Comparison of ENCODE assay signal across 14 cellular contexts in the genomic region with DNA sequence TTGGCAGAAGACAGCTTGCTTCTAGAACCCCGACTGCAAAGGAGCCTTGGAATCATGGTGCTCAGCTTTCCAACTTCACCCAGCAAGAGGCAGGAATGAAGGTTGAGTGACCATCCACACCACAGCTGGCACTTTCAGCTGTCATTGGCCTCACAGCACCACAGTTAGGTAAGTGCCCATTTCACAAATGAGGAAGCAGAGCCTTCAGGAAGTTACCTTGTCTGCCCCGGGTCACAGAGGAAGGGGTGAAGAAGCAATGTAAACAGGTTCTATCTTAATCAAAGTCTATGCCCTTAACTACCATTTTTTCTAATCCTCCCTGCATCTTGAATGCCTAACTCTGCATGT.
DNase-seq lines count a peak whose midpoint lies in the region; ATAC-seq and TF ChIP-seq lines count a peak whose summit lies in the region.
"Had no signal": no experiment of that assay in that cellular context is flagged by ENCODE, and none has a peak within 500 bp of the region (broad histone marks: within the 10 kb centered on the region; RNA-seq: fewer than 3 reads in every experiment).

No MANE protein-coding gene starts in this region.

- H3K4me2 ChIP-seq in PC-3 (ENCODE audit: low read length), result peak overlapping the region; percentile 18

- DNase-seq in heart right ventricle (no peak), cardiac septum (ENCODE audit: low spot score) (no peak), PC-3 (no peak), transverse colon (no peak), AG20443 (ENCODE audit: low spot score) (no peak), cerebellar nuclear complex (lab: John Stamatoyannopoulos, UW) (no peak)
- DNase-seq: activated CD4-positive, CD25-positive, alpha-beta regulatory T cell; esophagus squamous epithelium; natural killer cell; stimulated activated CD4-positive, alpha-beta T cell treated with anti-CD3 and anti-CD28 coated beads, Interleukin-1b, Interleukin-23, amount 100 ng/mL, for 48 hours; stimulated activated CD8-positive, alpha-beta memory T cell treated with anti-CD3 and anti-CD28 coated beads, Interleukin-4, amount 100 ng/mL, for 48 hours had no signal

- H3K9me3 ChIP-seq in heart right ventricle, result no peaks in the 10 kb centered on the region
- H3K9me3 ChIP-seq in PC-3 (ENCODE audit: low read length), result no peaks in the 10 kb centered on the region
- no peaks in the 10 kb centered on the region for H3K9me3 ChIP-seq in transverse colon
- H3K9me3 ChIP-seq: esophagus squamous epithelium had no signal

- H2AFZ ChIP-seq in PC-3 (ENCODE audit: low read length), result peak overlapping the region; percentile 60

- H3K4me3 ChIP-seq in heart right ventricle, result no peak overlapping the region
- H3K4me3 ChIP-seq in PC-3 (ENCODE audit: low read length), result no peak overlapping the region
- H3K4me3 ChIP-seq in transverse colon, result no peak overlapping the region
- H3K4me3 ChIP-seq: esophagus squamous epithelium had no signal

- H3K9ac ChIP-seq in PC-3 (ENCODE audit: low read length), result peak overlapping the region; percentile 13; the same call in 1 of the 2 replicates

- no peaks in the 10 kb centered on the region for H4K20me1 ChIP-seq in PC-3 (ENCODE audit: low read length)

- POLR2A ChIA-PET in PC-3 (lab: Charles Lee; ENCODE audit: unreplicated experiment), result no interaction called here

- ATAC-seq in heart right ventricle, result peak in 2 of 8 donors; percentile 16 to 36
- no peak for ATAC-seq in PC-3
- no peak for ATAC-seq in GM19467 (IDR thresholded peaks at IDR 0.05; ENCODE audit: unreplicated experiment)
- ATAC-seq: natural killer cell, Panc1 had no signal

- in situ Hi-C loops in transverse colon (cut with MboI; ENCODE audit: low pct_ligation_motif_present in 1 of 4, low pct_unique_long_range_greater_than_20kb in 1 of 4, low sequenced_read_pairs in 3 of 4), result no loop called here

- H3K36me3 ChIP-seq in heart right ventricle (no peaks in the 10 kb centered on the region), PC-3 (ENCODE audit: low read depth, low read length) (no peaks in the 10 kb centered on the region), transverse colon (no peaks in the 10 kb centered on the region)
- H3K36me3 ChIP-seq: esophagus squamous epithelium had no signal

- H3K27me3 ChIP-seq in heart right ventricle, result no peaks in the 10 kb centered on the region
- H3K27me3 ChIP-seq in PC-3 (ENCODE audit: low read length), result no peaks in the 10 kb centered on the region
- H3K27me3 ChIP-seq in layer of hippocampus (ENCODE audit: control insufficient read depth, insufficient read depth, low read length), result no peaks in the 10 kb centered on the region
- H3K27me3 ChIP-seq in transverse colon, result no peaks in the 10 kb centered on the region
- H3K27me3 ChIP-seq: esophagus squamous epithelium had no signal

- peak overlapping the region in 6 of 10 donors; percentile 17 to 71 (median 40) for H3K27ac ChIP-seq in heart right ventricle
- peak overlapping the region; percentile 67 for H3K27ac ChIP-seq in PC-3 (ENCODE audit: low read length)
- H3K27ac ChIP-seq in layer of hippocampus (ENCODE audit: low read depth, low read length), result peak overlapping the region; percentile 58
- peak overlapping the region; percentile 63 to 77 (median 68) for H3K27ac ChIP-seq in transverse colon
- H3K27ac ChIP-seq: esophagus squamous epithelium had no signal

- no peak for TF ChIP-seq EP300 in transverse colon (IDR thresholded peaks at IDR 0.05; ENCODE audit: low read depth)

- TF ChIP-seq CTCF in heart right ventricle (IDR thresholded peaks at IDR 0.05) (no peak), PC-3 (conservative IDR thresholded peaks at IDR 0.05; ENCODE audit: low read depth, low read length) (no peak), transverse colon (IDR thresholded peaks at IDR 0.05) (no peak)

- H3K4me1 ChIP-seq in heart right ventricle (peaks cover 0 to 26% (median 4%) of the 10 kb centered on the region in 9 donors), PC-3 (ENCODE audit: insufficient read depth, low read length) (peaks cover 25% of the 10 kb centered on the region), transverse colon (peaks cover 5 to 26% (median 12%) of the 10 kb centered on the region in 4 donors)

- no peaks in the 10 kb centered on the region for H3K9me2 ChIP-seq in PC-3 (replicated peaks; ENCODE audit: low read length)

- BruUV-seq in PC-3 (replicated peaks; lab: Mats Ljungman, UMichigan), result no TSS peak

- H3F3A ChIP-seq in PC-3 (ENCODE audit: low read length, unreplicated experiment), result no peaks in the 10 kb centered on the region

- CTCF ChIA-PET in PC-3 (lab: Charles Lee), result no interaction called here

- no peaks in the 10 kb centered on the region for H3K79me2 ChIP-seq in PC-3 (ENCODE audit: low read length)

- intact Hi-C loops in heart right ventricle (cut with DNase I) (loop anchor here in 1 of 10 donors (10.0 kb wide), 2 partner anchors 59 to 159 kb away; a partner anchor contains a TSS), cardiac septum (cut with DNase I) (loop anchor here (5.0 kb wide), 1 partner anchor 57 kb away; no protein-coding TSS in a partner anchor), PC-3 (cut with micrococcal nuclease) (no loop called here), transverse colon (cut with DNase I; ENCODE audit: low total_unique reads) (no loop called here)

- no peak for TF ChIP-seq POLR2A in transverse colon (IDR thresholded peaks at IDR 0.05)

- 74 to 75% methylated on average over 2 of the region's 2 CpGs for WGBS in heart right ventricle, 2 donors
- WGBS in transverse colon (ENCODE audit: low coverage in 1 of 2), 2 donors, result 40 to 59% methylated on average over 1 to 2 of the region's 2 CpGs
